ENCODE assay signal across 3 cellular contexts in genomic region chr1:243267346-243268283, GRCh38.
TF ChIP-seq lines count a peak whose summit lies in the region.

No MANE protein-coding gene starts in this region.

TF ChIP-seq in liver, 16 proteins besides CTCF, POLR2A, EP300 and RAD21:
- TF ChIP-seq HNF4A (conservative IDR thresholded peaks at IDR 0.05) (no peak), ZBTB33 (IDR thresholded peaks at IDR 0.05) (no peak), EGR1 (IDR thresholded peaks at IDR 0.05; ENCODE audit: low read depth in 2 of 2) (no peak), FOXA2 (IDR thresholded peaks at IDR 0.05) (no peak), JUND (IDR thresholded peaks at IDR 0.05) (no peak), ATF3 (IDR thresholded peaks at IDR 0.05) (no peak), REST (IDR thresholded peaks at IDR 0.05) (no peak), HNF4G (IDR thresholded peaks at IDR 0.05) (no peak), TAF1 (conservative IDR thresholded peaks at IDR 0.05) (no peak), NR2F2 (IDR thresholded peaks at IDR 0.05) (no peak), SP1 (IDR thresholded peaks at IDR 0.05) (no peak), RXRA (IDR thresholded peaks at IDR 0.05) (no peak), GABPA (IDR thresholded peaks at IDR 0.05 in 1 of 2, conservative IDR thresholded peaks at IDR 0.05 in 1 of 2) (no peak)

TF ChIP-seq in HepG2, 621 proteins besides CTCF, POLR2A, EP300 and RAD21:
- TF ChIP-seq ATF4 (CRISPR knock-in tag; IDR thresholded peaks at IDR 0.05) (no peak), ZNF264 (CRISPR knock-in tag; IDR thresholded peaks at IDR 0.05) (no peak), ZNF276 (CRISPR knock-in tag; IDR thresholded peaks at IDR 0.05; ENCODE audit: low read depth) (no peak), MYNN (CRISPR knock-in tag; IDR thresholded peaks at IDR 0.05; ENCODE audit: low read depth) (no peak), PCBP2 (optimal IDR thresholded peaks at IDR 0.05; ENCODE audit: low read depth, low read length, poor library complexity, severe bottlenecking) (no peak), ZNF460 (CRISPR knock-in tag; IDR thresholded peaks at IDR 0.05; ENCODE audit: borderline replicate concordance) (no peak), ZNF33B (CRISPR knock-in tag; IDR thresholded peaks at IDR 0.05) (no peak), ZFP91 (CRISPR knock-in tag; IDR thresholded peaks at IDR 0.05; ENCODE audit: borderline replicate concordance) (no peak), HNF1B (CRISPR knock-in tag; IDR thresholded peaks at IDR 0.05) (no peak), ZSCAN9 (CRISPR knock-in tag; IDR thresholded peaks at IDR 0.05; ENCODE audit: borderline replicate concordance) (no peak), MTERF4 (CRISPR knock-in tag; IDR thresholded peaks at IDR 0.05) (no peak), ZNF510 (CRISPR knock-in tag; IDR thresholded peaks at IDR 0.05; ENCODE audit: low read depth) (no peak), ZSCAN22 (CRISPR knock-in tag; IDR thresholded peaks at IDR 0.05) (no peak)

TF ChIP-seq in K562, 482 proteins besides CTCF, POLR2A, EP300 and RAD21 (continues in another document):
- TF ChIP-seq CEBPG (CRISPR knock-in tag; IDR thresholded peaks at IDR 0.05) (peak; percentile 57; the same call in 1 of the 2 replicates), CEBPG (tag; conservative IDR thresholded peaks at IDR 0.05 in 1 of 2, IDR thresholded peaks at IDR 0.05 in 1 of 2) (no peak; a peak in 1 of 4 replicates), MGA (IDR thresholded peaks at IDR 0.05) (peak; percentile 41; the same call in 1 of the 2 replicates), CHAMP1 (IDR thresholded peaks at IDR 0.05) (peak; percentile 63; the same call in 1 of the 2 replicates), KAT7 (CRISPR knock-in tag; IDR thresholded peaks at IDR 0.05; ENCODE audit: borderline replicate concordance) (peak; percentile 41; the same call in 1 of the 2 replicates), BRD9 (IDR thresholded peaks at IDR 0.05; ENCODE audit: low read depth, partially characterized antibody) (peak; percentile 29), DPF2 (IDR thresholded peaks at IDR 0.05) (0 out of 2 replicates have a peak, but pooled peaks have one; percentile 38), TRIM28 (IDR thresholded peaks at IDR 0.05) (no peak), ZNF778 (CRISPR knock-in tag; IDR thresholded peaks at IDR 0.05) (no peak), YBX1 (IDR thresholded peaks at IDR 0.05) (no peak), ZKSCAN8 (CRISPR knock-in tag; IDR thresholded peaks at IDR 0.05) (no peak), XRCC5 (IDR thresholded peaks at IDR 0.05; ENCODE audit: low read depth, low read length) (no peak), NFE2 (IDR thresholded peaks at IDR 0.05; ENCODE audit: low read depth) (peak; percentile 69), HMG20A (CRISPR knock-in tag; conservative IDR thresholded peaks at IDR 0.05) (no peak), CEBPB (tag; IDR thresholded peaks at IDR 0.05) (peak; percentile 92), SFPQ (IDR thresholded peaks at IDR 0.05; ENCODE audit: low read depth, low read length) (no peak), L3MBTL2 (IDR thresholded peaks at IDR 0.05) (0 out of 2 replicates have a peak, but pooled peaks have one; percentile 26), EP400 (IDR thresholded peaks at IDR 0.05) (peak; percentile 41), NRF1 (conservative IDR thresholded peaks at IDR 0.05 in 1 of 2, IDR thresholded peaks at IDR 0.05 in 1 of 2) (0 out of 4 replicates have a peak, but pooled peaks of 1 of the 2 experiments have one; percentile 8), ZNF785 (CRISPR knock-in tag; IDR thresholded peaks at IDR 0.05) (no peak), SMARCE1 (IDR thresholded peaks at IDR 0.05) (peak; percentile 64; the same call in 1 of the 2 replicates), ZBTB2 (IDR thresholded peaks at IDR 0.05) (no peak), ZNF639 (CRISPR knock-in tag; conservative IDR thresholded peaks at IDR 0.05 in 1 of 2, IDR thresholded peaks at IDR 0.05 in 1 of 2) (peak in 1 of 2 experiments; percentile 48; a peak in 1 of 4 replicates), ZEB2 (IDR thresholded peaks at IDR 0.05) (0 out of 2 replicates have a peak, but pooled peaks have one; percentile 33), ZNF766 (CRISPR knock-in tag; conservative IDR thresholded peaks at IDR 0.05) (peak; percentile 34; the same call in 1 of the 2 replicates), ZNF41 (CRISPR knock-in tag; conservative IDR thresholded peaks at IDR 0.05) (peak; percentile 96)
